In the genomic region with DNA sequence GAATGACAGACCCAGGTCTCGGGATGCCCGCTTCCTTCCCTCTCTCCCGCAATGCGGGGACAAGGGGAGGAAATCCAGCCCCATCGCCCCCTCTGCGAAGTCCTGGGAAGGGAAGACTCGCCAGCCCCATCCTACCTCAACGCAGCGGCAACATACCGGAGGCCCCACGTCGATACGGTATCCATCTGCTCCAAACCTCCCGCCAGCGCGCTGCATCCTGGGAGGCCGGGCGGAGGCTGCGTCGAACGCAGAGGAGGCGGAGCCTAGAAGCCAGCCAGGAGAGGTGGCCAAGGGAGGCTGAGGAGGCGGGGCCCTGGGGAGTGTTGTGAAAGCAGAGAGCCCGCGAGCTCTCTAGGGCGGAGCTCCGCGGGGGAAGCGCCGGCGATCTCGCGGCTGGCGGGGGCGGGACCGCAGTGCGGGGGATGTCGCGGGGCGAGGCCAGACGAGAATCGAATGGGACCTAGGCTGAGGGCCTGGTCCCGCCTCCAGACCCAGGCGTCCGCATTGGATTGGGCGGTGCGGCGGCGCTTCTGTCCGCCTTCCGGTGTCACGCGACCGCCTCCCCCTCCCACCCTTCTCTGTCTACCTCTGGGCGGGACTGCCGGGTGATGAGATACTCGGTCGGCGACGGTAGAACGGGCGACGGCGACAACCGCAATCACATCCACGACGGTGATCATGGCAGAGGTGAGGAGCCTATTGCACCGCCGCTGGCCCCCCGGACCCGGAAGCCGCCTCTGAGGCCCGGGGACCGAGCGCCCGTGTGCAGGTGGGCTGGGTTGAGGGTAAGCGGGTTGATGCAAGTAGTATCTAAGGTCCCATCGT, we compare ENCODE assay signal across 8 cellular contexts. TPM values are rescaled to one million over a fixed set of nuclear protein-coding genes. Genes with fewer than 3 reads are reported as not detected.
DNase-seq lines count a peak whose midpoint lies in the region; FAIRE-seq and TF ChIP-seq lines count a peak whose summit lies in the region.

A gene (minus strand): TSS at position 219 of the 825 bp plus-strand sequence. CDS start 7,559 bp downstream, outside the sequence.
A gene (plus strand): TSS at position 571 of the 825 bp plus-strand sequence. CDS start 108 bp downstream, at position 679.

- peaks cover 0 to 4% of the 10 kb centered on the region in 2 donors for H3K4me1 ChIP-seq in neuronal stem cell (ENCODE audit: control insufficient read depth in 2 of 2, insufficient read depth in 1 of 2, low read depth in 1 of 2, low read length in 2 of 2)
- peaks cover 0 to 17% (median 14%) of the 10 kb centered on the region in 5 donors for H3K4me1 ChIP-seq in subcutaneous abdominal adipose tissue (ENCODE audit: control insufficient read depth in 5 of 5, insufficient read depth in 5 of 5, low read length in 5 of 5)

- intact Hi-C loops in activated naive CD4-positive, alpha-beta T cell treated with anti-CD3 and anti-CD28 coated beads for 36 hours (cut with micrococcal nuclease): loop anchor here (1.0 to 10.0 kb wide), 12 partner anchors 10 to 1888 kb away; a partner anchor contains a TSS

- no peak within 1 kb of the TSS for H3K23ac ChIP-seq in neuronal stem cell (ENCODE audit: low read depth, low read length, poor library complexity)

- peak within 1 kb of the TSS; percentile 90 for H2AFZ ChIP-seq in neuronal stem cell (ENCODE audit: low read length)

- H2BK120ac ChIP-seq in neuronal stem cell (ENCODE audit: low read depth, low read length): no peak within 1 kb of the TSS

- CTCF ChIA-PET in activated naive CD4-positive, alpha-beta T cell treated with anti-CD3 and anti-CD28 coated beads for 36 hours (lab: Charles Lee): no interaction called here

- H3K4me3 ChIP-seq in neuronal stem cell (ENCODE audit: low read length in 2 of 2) (peak within 1 kb of the TSS; percentile 80 to 96), subcutaneous abdominal adipose tissue (ENCODE audit: low read depth in 1 of 5, low read length in 5 of 5) (peak within 1 kb of the TSS; percentile 79 to 86 (median 85))

- TF ChIP-seq CTCF in HFFc6 (IDR thresholded peaks at IDR 0.05): no peak

- H3K18ac ChIP-seq in neuronal stem cell (ENCODE audit: low read length): peak within 1 kb of the TSS; percentile 80

- no peak within 1 kb of the TSS for H2BK15ac ChIP-seq in neuronal stem cell (ENCODE audit: low read length)

- no peaks in the 10 kb centered on the region for H3K9me3 Mint-ChIP-seq in HFFc6
- H3K9me3 Mint-ChIP-seq in activated naive CD4-positive, alpha-beta T cell treated with anti-CD3 and anti-CD28 coated beads for 36 hours: no peaks in the 10 kb centered on the region

- H3K4ac ChIP-seq in neuronal stem cell (ENCODE audit: low read length): no peak within 1 kb of the TSS

- no peak within 1 kb of the TSS for H2BK5ac ChIP-seq in neuronal stem cell (ENCODE audit: low read length)

- peaks cover 0 to 8% of the 10 kb centered on the region in 2 donors for H3K36me3 ChIP-seq in neuronal stem cell (replicated peaks in 1 of 2; ENCODE audit: control insufficient read depth in 2 of 2, insufficient read depth in 2 of 2, low read length in 2 of 2)
- H3K36me3 ChIP-seq in subcutaneous abdominal adipose tissue (ENCODE audit: control insufficient read depth in 5 of 5, insufficient read depth in 5 of 5, low read length in 5 of 5): no peaks in the 10 kb centered on the region

- H3K27me3 ChIP-seq in neuronal stem cell (ENCODE audit: control insufficient read depth in 3 of 3, insufficient read depth in 3 of 3, low read depth in 1 of 3, low read length in 3 of 3) (no peaks in the 10 kb centered on the region), subcutaneous abdominal adipose tissue (ENCODE audit: control insufficient read depth in 5 of 5, insufficient read depth in 4 of 5, low read length in 5 of 5) (no peaks in the 10 kb centered on the region)

- peaks cover 36% of the 10 kb centered on the region for H3K4me1 Mint-ChIP-seq in HFFc6 (ENCODE audit: low read depth)
- peaks cover 26% of the 10 kb centered on the region for H3K4me1 Mint-ChIP-seq in activated naive CD4-positive, alpha-beta T cell treated with anti-CD3 and anti-CD28 coated beads for 36 hours (ENCODE audit: low read depth)

- no peak within 1 kb of the TSS for H4K8ac ChIP-seq in neuronal stem cell (ENCODE audit: low read depth, low read length)

- peak; percentile 88 for DNase-seq in GM04504 (ENCODE audit: low read depth)
- DNase-seq in HFFc6: peak; percentile 92
- DNase-seq in NAMALWA (ENCODE audit: low spot score): peak; percentile 95
- peak; percentile 94 for DNase-seq in SK-MEL-5 (ENCODE audit: low read depth, low spot score)
- peak; percentile 95 for DNase-seq in activated naive CD4-positive, alpha-beta T cell treated with anti-CD3 and anti-CD28 coated beads for 36 hours
- DNase-seq in frontal cortex (ENCODE audit: low spot score in 2 of 2): peak; percentile 84 to 88
- DNase-seq in neuronal stem cell (ENCODE audit: low spot score): peak; percentile 88

- H4K91ac ChIP-seq in neuronal stem cell (ENCODE audit: low read depth, low read length, poor library complexity): no peak within 1 kb of the TSS

- H3K9me3 ChIP-seq in neuronal stem cell (replicated peaks in 1 of 2; ENCODE audit: control insufficient read depth in 2 of 2, insufficient read depth in 1 of 2, low read depth in 1 of 2, low read length in 2 of 2) (peaks cover 0 to 6% of the 10 kb centered on the region in 2 donors), subcutaneous abdominal adipose tissue (ENCODE audit: control insufficient read depth in 5 of 5, low read length in 5 of 5) (peaks cover 0 to under 1% (median 0%) of the 10 kb centered on the region in 5 donors)

- H3K27me3 Mint-ChIP-seq in HFFc6 (ENCODE audit: insufficient read depth): no peaks in the 10 kb centered on the region
- H3K27me3 Mint-ChIP-seq in activated naive CD4-positive, alpha-beta T cell treated with anti-CD3 and anti-CD28 coated beads for 36 hours (ENCODE audit: low read depth): no peaks in the 10 kb centered on the region

- H3K79me1 ChIP-seq in neuronal stem cell (ENCODE audit: low read depth, low read length): no peaks in the 10 kb centered on the region

- peak within 1 kb of the TSS; percentile 89 for H3K4me3 Mint-ChIP-seq in HFFc6
- peak within 1 kb of the TSS; percentile 77 for H3K4me3 Mint-ChIP-seq in activated naive CD4-positive, alpha-beta T cell treated with anti-CD3 and anti-CD28 coated beads for 36 hours

- in situ Hi-C loops in SK-MEL-5 (cut with HindIII; ENCODE audit: low pct_unique_long_range_greater_than_20kb, low sequenced_read_pairs): no loop called here

- no peak within 1 kb of the TSS for H2AK5ac ChIP-seq in neuronal stem cell (ENCODE audit: low read depth, low read length)

- peak within 1 kb of the TSS; percentile 68 for H3K27ac ChIP-seq in neuronal stem cell (replicated peaks; ENCODE audit: low read length)
- H3K27ac ChIP-seq in subcutaneous abdominal adipose tissue (ENCODE audit: low read depth, low read length): peak within 1 kb of the TSS; percentile 55

- no peak within 1 kb of the TSS for H3K14ac ChIP-seq in neuronal stem cell (ENCODE audit: low read length)

- H3K36me3 Mint-ChIP-seq in HFFc6 (ENCODE audit: low read depth): peaks cover 24% of the 10 kb centered on the region
- H3K36me3 Mint-ChIP-seq in activated naive CD4-positive, alpha-beta T cell treated with anti-CD3 and anti-CD28 coated beads for 36 hours (ENCODE audit: low read depth): peaks cover 18% of the 10 kb centered on the region

- no peak for FAIRE-seq in frontal cortex (lab: Jason Lieb, UNC)

- no CpG with 5 or more reads among the region's 78 CpGs for WGBS in neuronal stem cell (ENCODE audit: extremely low coverage in 2 of 2, insufficient read length in 2 of 2, insufficient replicate concordance in 1 of 2), 2 donors

- H3K9ac ChIP-seq in neuronal stem cell (ENCODE audit: low read depth, low read length, poor library complexity) (peak within 1 kb of the TSS; percentile 63), subcutaneous abdominal adipose tissue (ENCODE audit: low read length in 5 of 5) (peak within 1 kb of the TSS; percentile 39 to 88 (median 79))

- H2BK12ac ChIP-seq in neuronal stem cell (ENCODE audit: low read length): no peak within 1 kb of the TSS

- peak within 1 kb of the TSS; percentile 37 for H3K4me2 ChIP-seq in neuronal stem cell (ENCODE audit: insufficient read depth, low read length, poor library complexity, severe bottlenecking)

- peak within 1 kb of the TSS; percentile 62 for H3K27ac Mint-ChIP-seq in HFFc6
- peak within 1 kb of the TSS; percentile 75 for H3K27ac Mint-ChIP-seq in activated naive CD4-positive, alpha-beta T cell treated with anti-CD3 and anti-CD28 coated beads for 36 hours

RNA-seq across cellular contexts. Expression of the first gene that starts in this region (rescaled TPM):
- total RNA-seq in HFFc6 (2021; fragmentation: NEBNext Ultra II Directional; extraction: Animal tissue kit (Norgen Biotek cat#: 25700)): 1 to 10 TPM; 6.6 to 10.0 (median 8.7) TPM
- 6.7 and 8.8 TPM in 2 replicates for total RNA-seq in SK-MEL-5 (2014; rRNA removed; shearing (Covaris generic))
- 2.1 and 2.3 TPM in 2 replicates for polyA plus RNA-seq in SK-MEL-5 (2015; cell fraction: cytosol; rRNA removed)
- 12.0 and 15.5 TPM in 2 replicates for polyA plus RNA-seq in SK-MEL-5 (2015; cell fraction: nucleus; rRNA removed)
- total RNA-seq in activated naive CD4-positive, alpha-beta T cell treated with anti-CD3 and anti-CD28 coated beads for 36 hours: 10 to 100 TPM; 16.5 to 17.9 TPM
- 17.5 TPM for total RNA-seq in frontal cortex
- 3.5 TPM for polyA plus RNA-seq in neuronal stem cell (2013, experiment 1 of 2)
- polyA plus RNA-seq in neuronal stem cell (2013, experiment 2 of 2): 3.6 TPM

RNA-seq across cellular contexts. Expression of the second gene that starts in this region (rescaled TPM):
- 10 to 100 TPM; 22.0 to 28.2 (median 25.1) TPM for total RNA-seq in HFFc6 (2021; fragmentation: NEBNext Ultra II Directional; extraction: Animal tissue kit (Norgen Biotek cat#: 25700))
- 18.3 and 21.3 TPM in 2 replicates for total RNA-seq in SK-MEL-5 (2014; rRNA removed; shearing (Covaris generic))
- 15.0 and 22.2 TPM in 2 replicates for polyA plus RNA-seq in SK-MEL-5 (2015; cell fraction: cytosol; rRNA removed)
- polyA plus RNA-seq in SK-MEL-5 (2015; cell fraction: nucleus; rRNA removed): 116 and 127 TPM in 2 replicates
- 10 to 100 TPM; 16.0 to 16.1 TPM for total RNA-seq in activated naive CD4-positive, alpha-beta T cell treated with anti-CD3 and anti-CD28 coated beads for 36 hours
- 11.8 TPM for total RNA-seq in frontal cortex
- 14.2 TPM for polyA plus RNA-seq in neuronal stem cell (2013, experiment 1 of 2)
- 14.0 TPM for polyA plus RNA-seq in neuronal stem cell (2013, experiment 2 of 2)

Comparison
In these comparisons a context has a peak if more than half of its experiments do, and no peak if none do; other contexts are left out.
1. Peak in every context shown above with its lines: DNase-seq, H3K4me3 ChIP-seq and H3K27ac ChIP-seq.